20 cellular contexts compared by ENCODE assay signal in genomic region chr7:16741676-16742075, GRCh38.
"Had no signal": no experiment of that assay in that cellular context is flagged by ENCODE, and none has a peak within 500 bp of the region (broad histone marks: within the 10 kb centered on the region; RNA-seq: fewer than 3 reads in every experiment).

No MANE protein-coding gene starts in this region.

- H3K4me3 ChIP-seq: gastroesophageal sphincter, prostate gland, right lobe of liver, spleen, uterus had no signal

- H3K27ac ChIP-seq: brain microvascular endothelial cell, gastroesophageal sphincter, prostate gland, right lobe of liver, spleen, uterus had no signal

- H3K9me3 ChIP-seq: gastroesophageal sphincter, prostate gland, right lobe of liver, spleen, uterus had no signal

- ATAC-seq: activated CD4-positive, alpha-beta T cell treated with anti-CD3 and anti-CD28 coated beads for 36 hours; activated CD8-positive, alpha-beta T cell treated with anti-CD3 and anti-CD28 coated beads, Interleukin-2, amount 10 ng/mL, durations not matched to agents 7 days and 5 days; effector memory CD8-positive, alpha-beta T cell; gastroesophageal sphincter; SK-N-SH treated with all-trans-retinoic acid at 6 μM for 48 hours had no signal

- H3K36me3 ChIP-seq: brain microvascular endothelial cell, gastroesophageal sphincter, prostate gland, right lobe of liver, spleen, uterus had no signal

- DNase-seq: activated CD4-positive, alpha-beta T cell treated with anti-CD3 and anti-CD28 coated beads for 36 hours; activated CD8-positive, alpha-beta memory T cell treated with anti-CD3 and anti-CD28 coated beads, Interleukin-2, amount 50 U/mL, for 4 hours; activated CD8-positive, alpha-beta T cell treated with anti-CD3 and anti-CD28 coated beads, Interleukin-2, amount 10 ng/mL, durations not matched to agents 7 days and 5 days; activated gamma-delta T cell treated with Interleukin-2 at 50 U/mL for 16 hours; activated naive CD8-positive, alpha-beta T cell treated with anti-CD3 and anti-CD28 coated beads for 36 hours; activated T-cell treated with anti-CD3 and anti-CD28 coated beads, Interleukin-2, amount 50 U/mL, for 48 hours; brain microvascular endothelial cell; dermis blood vessel endothelial cell; effector memory CD8-positive, alpha-beta T cell; islet precursor cell; left ventricle myocardium superior; nephron progenitor cell; right lobe of liver; spleen; T-helper 1 cell; T1000; uterus had no signal

- H3K27me3 ChIP-seq: brain microvascular endothelial cell, gastroesophageal sphincter, right lobe of liver, spleen, uterus had no signal

- H3K4me1 ChIP-seq: prostate gland, right lobe of liver, uterus had no signal
